Comparison of ENCODE assay signal across 2 cellular contexts in genomic region chr19:40739871-40740703, GRCh38.
TF ChIP-seq lines count a peak whose summit lies in the region.

No MANE protein-coding gene starts in this region.

TF ChIP-seq in SK-N-SH treated with all-trans-retinoic acid at 6 μM for 48 hours, 23 proteins besides CTCF, POLR2A, EP300 and RAD21 (continued from another document):
- TF ChIP-seq PATZ1 (CRISPR knock-in tag; IDR thresholded peaks at IDR 0.05; ENCODE audit: borderline replicate concordance) (no peak), ARNTL (CRISPR knock-in tag; IDR thresholded peaks at IDR 0.05; ENCODE audit: borderline replicate concordance, low read depth) (no peak), OSR1 (CRISPR knock-in tag; IDR thresholded peaks at IDR 0.05) (no peak), CREB5 (CRISPR knock-in tag; IDR thresholded peaks at IDR 0.05; ENCODE audit: low read depth) (no peak), ESRRG (CRISPR knock-in tag; IDR thresholded peaks at IDR 0.05) (no peak), ZNF8 (CRISPR knock-in tag; IDR thresholded peaks at IDR 0.05) (no peak), CSDC2 (CRISPR knock-in tag; IDR thresholded peaks at IDR 0.05) (no peak), SNAI2 (CRISPR knock-in tag; IDR thresholded peaks at IDR 0.05) (no peak), GLIS3 (CRISPR knock-in tag; IDR thresholded peaks at IDR 0.05) (no peak), TSHZ2 (CRISPR knock-in tag; IDR thresholded peaks at IDR 0.05) (no peak), PPARA (CRISPR knock-in tag; IDR thresholded peaks at IDR 0.05; ENCODE audit: borderline replicate concordance) (no peak), TCF4 (CRISPR knock-in tag; IDR thresholded peaks at IDR 0.05; ENCODE audit: borderline replicate concordance) (no peak), ZFP30 (CRISPR knock-in tag; IDR thresholded peaks at IDR 0.05) (no peak)
TF ChIP-seq in SK-N-SH treated with all-trans-retinoic acid at 6 μM for 48 hours: peak in this region for 0.

TF ChIP-seq in SK-N-SH, 30 proteins besides CTCF, POLR2A, EP300 and RAD21 (continued from another document):
- TF ChIP-seq TEAD4 (IDR thresholded peaks at IDR 0.05; ENCODE audit: borderline replicate concordance, insufficient read depth) (no peak), POLR2AphosphoS5 (IDR thresholded peaks at IDR 0.05; ENCODE audit: low read depth, low read length) (no peak), USF2 (IDR thresholded peaks at IDR 0.05; ENCODE audit: borderline replicate concordance, low read depth, low read length) (no peak), RCOR1 (IDR thresholded peaks at IDR 0.05; ENCODE audit: low read length) (no peak), ZBTB33 (IDR thresholded peaks at IDR 0.05; ENCODE audit: borderline replicate concordance, low read depth) (no peak), REST (IDR thresholded peaks at IDR 0.05; ENCODE audit: low read depth, low read length) (no peak), EZH2phosphoT487 (IDR thresholded peaks at IDR 0.05; ENCODE audit: borderline replicate concordance, low read depth) (no peak), CHD2 (IDR thresholded peaks at IDR 0.05; ENCODE audit: low read length, partially characterized antibody) (no peak), PBX3 (IDR thresholded peaks at IDR 0.05) (no peak)
TF ChIP-seq in SK-N-SH: peak in this region for 0.
